1 cellular context compared by ENCODE assay signal in the genomic region with DNA sequence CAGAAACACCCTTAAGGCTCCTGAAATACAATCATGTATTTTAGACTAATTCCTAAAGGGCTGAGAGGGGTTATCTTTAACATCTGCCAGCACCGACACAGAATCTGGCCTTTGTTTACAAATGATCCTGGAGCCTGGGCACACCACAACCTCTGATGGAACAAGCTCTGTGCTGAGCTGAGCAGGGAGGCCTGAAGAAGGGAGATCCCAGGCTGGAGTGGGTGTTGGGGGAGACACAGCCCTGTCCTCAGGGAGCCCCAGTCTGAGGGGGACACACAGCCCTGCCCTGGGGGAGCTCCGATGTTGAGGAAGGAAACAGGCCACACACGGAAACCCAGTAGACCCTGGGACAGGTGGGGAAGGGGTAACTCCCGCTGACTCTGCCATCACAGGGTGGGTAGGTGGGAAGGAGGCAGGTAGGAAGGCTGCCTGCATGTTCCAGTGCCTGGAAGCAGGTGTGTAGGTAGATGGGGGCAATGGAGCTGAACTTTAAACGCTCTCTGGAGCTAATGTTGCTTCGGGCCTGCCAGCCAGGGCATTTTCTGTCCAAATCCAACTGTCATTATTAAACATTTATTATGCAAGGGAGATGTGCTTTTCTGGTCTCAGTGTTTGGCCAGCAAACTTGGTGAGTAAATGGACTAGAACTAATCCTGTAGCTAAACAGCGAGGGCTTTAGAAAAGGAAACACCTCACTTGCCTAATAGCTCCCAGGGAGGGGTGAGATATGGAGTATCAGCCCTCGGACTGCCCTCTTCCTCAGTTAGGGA.
TF ChIP-seq lines count a peak whose summit lies in the region.

No MANE protein-coding gene starts in this region.

TF ChIP-seq in HepG2, 621 proteins besides CTCF, POLR2A, EP300 and RAD21 (continued from another document and continues in another):
- TF ChIP-seq, protein P1, sequence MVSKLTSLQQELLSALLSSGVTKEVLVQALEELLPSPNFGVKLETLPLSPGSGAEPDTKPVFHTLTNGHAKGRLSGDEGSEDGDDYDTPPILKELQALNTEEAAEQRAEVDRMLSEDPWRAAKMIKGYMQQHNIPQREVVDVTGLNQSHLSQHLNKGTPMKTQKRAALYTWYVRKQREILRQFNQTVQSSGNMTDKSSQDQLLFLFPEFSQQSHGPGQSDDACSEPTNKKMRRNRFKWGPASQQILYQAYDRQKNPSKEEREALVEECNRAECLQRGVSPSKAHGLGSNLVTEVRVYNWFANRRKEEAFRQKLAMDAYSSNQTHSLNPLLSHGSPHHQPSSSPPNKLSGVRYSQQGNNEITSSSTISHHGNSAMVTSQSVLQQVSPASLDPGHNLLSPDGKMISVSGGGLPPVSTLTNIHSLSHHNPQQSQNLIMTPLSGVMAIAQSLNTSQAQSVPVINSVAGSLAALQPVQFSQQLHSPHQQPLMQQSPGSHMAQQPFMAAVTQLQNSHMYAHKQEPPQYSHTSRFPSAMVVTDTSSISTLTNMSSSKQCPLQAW (CRISPR knock-in tag; IDR thresholded peaks at IDR 0.05) = peak; percentile 22; the same call in 1 of the 2 replicates
- TF ChIP-seq ZFP1 (CRISPR knock-in tag; IDR thresholded peaks at IDR 0.05) = no peak
- peak; percentile 47; the same call in 1 of the 2 replicates for TF ChIP-seq TARDBP (CRISPR knock-in tag; IDR thresholded peaks at IDR 0.05)
- TF ChIP-seq, protein P2, sequence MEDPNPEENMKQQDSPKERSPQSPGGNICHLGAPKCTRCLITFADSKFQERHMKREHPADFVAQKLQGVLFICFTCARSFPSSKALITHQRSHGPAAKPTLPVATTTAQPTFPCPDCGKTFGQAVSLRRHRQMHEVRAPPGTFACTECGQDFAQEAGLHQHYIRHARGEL (CRISPR knock-in tag; IDR thresholded peaks at IDR 0.05) = 0 out of 2 replicates have a peak, but pooled peaks have one; percentile 68
- TF ChIP-seq, protein P3, sequence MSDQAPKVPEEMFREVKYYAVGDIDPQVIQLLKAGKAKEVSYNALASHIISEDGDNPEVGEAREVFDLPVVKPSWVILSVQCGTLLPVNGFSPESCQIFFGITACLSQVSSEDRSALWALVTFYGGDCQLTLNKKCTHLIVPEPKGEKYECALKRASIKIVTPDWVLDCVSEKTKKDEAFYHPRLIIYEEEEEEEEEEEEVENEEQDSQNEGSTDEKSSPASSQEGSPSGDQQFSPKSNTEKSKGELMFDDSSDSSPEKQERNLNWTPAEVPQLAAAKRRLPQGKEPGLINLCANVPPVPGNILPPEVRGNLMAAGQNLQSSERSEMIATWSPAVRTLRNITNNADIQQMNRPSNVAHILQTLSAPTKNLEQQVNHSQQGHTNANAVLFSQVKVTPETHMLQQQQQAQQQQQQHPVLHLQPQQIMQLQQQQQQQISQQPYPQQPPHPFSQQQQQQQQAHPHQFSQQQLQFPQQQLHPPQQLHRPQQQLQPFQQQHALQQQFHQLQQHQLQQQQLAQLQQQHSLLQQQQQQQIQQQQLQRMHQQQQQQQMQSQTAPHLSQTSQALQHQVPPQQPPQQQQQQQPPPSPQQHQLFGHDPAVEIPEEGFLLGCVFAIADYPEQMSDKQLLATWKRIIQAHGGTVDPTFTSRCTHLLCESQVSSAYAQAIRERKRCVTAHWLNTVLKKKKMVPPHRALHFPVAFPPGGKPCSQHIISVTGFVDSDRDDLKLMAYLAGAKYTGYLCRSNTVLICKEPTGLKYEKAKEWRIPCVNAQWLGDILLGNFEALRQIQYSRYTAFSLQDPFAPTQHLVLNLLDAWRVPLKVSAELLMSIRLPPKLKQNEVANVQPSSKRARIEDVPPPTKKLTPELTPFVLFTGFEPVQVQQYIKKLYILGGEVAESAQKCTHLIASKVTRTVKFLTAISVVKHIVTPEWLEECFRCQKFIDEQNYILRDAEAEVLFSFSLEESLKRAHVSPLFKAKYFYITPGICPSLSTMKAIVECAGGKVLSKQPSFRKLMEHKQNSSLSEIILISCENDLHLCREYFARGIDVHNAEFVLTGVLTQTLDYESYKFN (CRISPR knock-in tag; conservative IDR thresholded peaks at IDR 0.05) = peak; percentile 69
- TF ChIP-seq FOXA3 (CRISPR knock-in tag; IDR thresholded peaks at IDR 0.05) = peak; percentile 39; the same call in 1 of the 2 replicates
- TF ChIP-seq NFE2L2 (IDR thresholded peaks at IDR 0.05; ENCODE audit: low read length) = no peak
- TF ChIP-seq FIP1L1 (IDR thresholded peaks at IDR 0.05; ENCODE audit: borderline replicate concordance, insufficient read depth, low read depth, low read length) = no peak
- no peak for TF ChIP-seq SP2 (CRISPR knock-in tag; IDR thresholded peaks at IDR 0.05)
- TF ChIP-seq SOX6 (IDR thresholded peaks at IDR 0.05) = no peak
- peak; percentile 79 for TF ChIP-seq SOX6 (CRISPR knock-in tag; IDR thresholded peaks at IDR 0.05)
- TF ChIP-seq, protein P4, sequence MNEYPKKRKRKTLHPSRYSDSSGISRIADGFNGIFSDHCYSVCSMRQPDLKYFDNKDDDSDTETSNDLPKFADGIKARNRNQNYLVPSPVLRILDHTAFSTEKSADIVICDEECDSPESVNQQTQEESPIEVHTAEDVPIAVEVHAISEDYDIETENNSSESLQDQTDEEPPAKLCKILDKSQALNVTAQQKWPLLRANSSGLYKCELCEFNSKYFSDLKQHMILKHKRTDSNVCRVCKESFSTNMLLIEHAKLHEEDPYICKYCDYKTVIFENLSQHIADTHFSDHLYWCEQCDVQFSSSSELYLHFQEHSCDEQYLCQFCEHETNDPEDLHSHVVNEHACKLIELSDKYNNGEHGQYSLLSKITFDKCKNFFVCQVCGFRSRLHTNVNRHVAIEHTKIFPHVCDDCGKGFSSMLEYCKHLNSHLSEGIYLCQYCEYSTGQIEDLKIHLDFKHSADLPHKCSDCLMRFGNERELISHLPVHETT (CRISPR knock-in tag; conservative IDR thresholded peaks at IDR 0.05) = no peak
- TF ChIP-seq, protein P5, sequence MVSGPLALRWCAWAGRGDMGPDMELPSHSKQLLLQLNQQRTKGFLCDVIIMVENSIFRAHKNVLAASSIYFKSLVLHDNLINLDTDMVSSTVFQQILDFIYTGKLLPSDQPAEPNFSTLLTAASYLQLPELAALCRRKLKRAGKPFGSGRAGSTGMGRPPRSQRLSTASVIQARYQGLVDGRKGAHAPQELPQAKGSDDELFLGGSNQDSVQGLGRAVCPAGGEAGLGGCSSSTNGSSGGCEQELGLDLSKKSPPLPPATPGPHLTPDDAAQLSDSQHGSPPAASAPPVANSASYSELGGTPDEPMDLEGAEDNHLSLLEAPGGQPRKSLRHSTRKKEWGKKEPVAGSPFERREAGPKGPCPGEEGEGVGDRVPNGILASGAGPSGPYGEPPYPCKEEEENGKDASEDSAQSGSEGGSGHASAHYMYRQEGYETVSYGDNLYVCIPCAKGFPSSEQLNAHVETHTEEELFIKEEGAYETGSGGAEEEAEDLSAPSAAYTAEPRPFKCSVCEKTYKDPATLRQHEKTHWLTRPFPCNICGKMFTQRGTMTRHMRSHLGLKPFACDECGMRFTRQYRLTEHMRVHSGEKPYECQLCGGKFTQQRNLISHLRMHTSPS (CRISPR knock-in tag; IDR thresholded peaks at IDR 0.05; ENCODE audit: low read depth) = no peak
- no peak for TF ChIP-seq NFE2L1 (CRISPR knock-in tag; IDR thresholded peaks at IDR 0.05; ENCODE audit: borderline replicate concordance)
- TF ChIP-seq SP4 (CRISPR knock-in tag; IDR thresholded peaks at IDR 0.05) = no peak
- TF ChIP-seq, protein P6, sequence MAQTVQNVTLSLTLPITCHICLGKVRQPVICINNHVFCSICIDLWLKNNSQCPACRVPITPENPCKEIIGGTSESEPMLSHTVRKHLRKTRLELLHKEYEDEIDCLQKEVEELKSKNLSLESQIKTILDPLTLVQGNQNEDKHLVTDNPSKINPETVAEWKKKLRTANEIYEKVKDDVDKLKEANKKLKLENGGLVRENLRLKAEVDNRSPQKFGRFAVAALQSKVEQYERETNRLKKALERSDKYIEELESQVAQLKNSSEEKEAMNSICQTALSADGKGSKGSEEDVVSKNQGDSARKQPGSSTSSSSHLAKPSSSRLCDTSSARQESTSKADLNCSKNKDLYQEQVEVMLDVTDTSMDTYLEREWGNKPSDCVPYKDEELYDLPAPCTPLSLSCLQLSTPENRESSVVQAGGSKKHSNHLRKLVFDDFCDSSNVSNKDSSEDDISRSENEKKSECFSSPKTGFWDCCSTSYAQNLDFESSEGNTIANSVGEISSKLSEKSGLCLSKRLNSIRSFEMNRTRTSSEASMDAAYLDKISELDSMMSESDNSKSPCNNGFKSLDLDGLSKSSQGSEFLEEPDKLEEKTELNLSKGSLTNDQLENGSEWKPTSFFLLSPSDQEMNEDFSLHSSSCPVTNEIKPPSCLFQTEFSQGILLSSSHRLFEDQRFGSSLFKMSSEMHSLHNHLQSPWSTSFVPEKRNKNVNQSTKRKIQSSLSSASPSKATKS (CRISPR knock-in tag; IDR thresholded peaks at IDR 0.05) = no peak
- TF ChIP-seq MAFK (conservative IDR thresholded peaks at IDR 0.05 in 1 of 2, IDR thresholded peaks at IDR 0.05 in 1 of 2; ENCODE audit: low read length in 2 of 2) = no peak
- TF ChIP-seq, protein P7, sequence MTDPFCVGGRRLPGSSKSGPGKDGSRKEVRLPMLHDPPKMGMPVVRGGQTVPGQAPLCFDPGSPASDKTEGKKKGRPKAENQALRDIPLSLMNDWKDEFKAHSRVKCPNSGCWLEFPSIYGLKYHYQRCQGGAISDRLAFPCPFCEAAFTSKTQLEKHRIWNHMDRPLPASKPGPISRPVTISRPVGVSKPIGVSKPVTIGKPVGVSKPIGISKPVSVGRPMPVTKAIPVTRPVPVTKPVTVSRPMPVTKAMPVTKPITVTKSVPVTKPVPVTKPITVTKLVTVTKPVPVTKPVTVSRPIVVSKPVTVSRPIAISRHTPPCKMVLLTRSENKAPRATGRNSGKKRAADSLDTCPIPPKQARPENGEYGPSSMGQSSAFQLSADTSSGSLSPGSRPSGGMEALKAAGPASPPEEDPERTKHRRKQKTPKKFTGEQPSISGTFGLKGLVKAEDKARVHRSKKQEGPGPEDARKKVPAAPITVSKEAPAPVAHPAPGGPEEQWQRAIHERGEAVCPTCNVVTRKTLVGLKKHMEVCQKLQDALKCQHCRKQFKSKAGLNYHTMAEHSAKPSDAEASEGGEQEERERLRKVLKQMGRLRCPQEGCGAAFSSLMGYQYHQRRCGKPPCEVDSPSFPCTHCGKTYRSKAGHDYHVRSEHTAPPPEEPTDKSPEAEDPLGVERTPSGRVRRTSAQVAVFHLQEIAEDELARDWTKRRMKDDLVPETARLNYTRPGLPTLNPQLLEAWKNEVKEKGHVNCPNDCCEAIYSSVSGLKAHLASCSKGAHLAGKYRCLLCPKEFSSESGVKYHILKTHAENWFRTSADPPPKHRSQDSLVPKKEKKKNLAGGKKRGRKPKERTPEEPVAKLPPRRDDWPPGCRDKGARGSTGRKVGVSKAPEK (CRISPR knock-in tag; IDR thresholded peaks at IDR 0.05; ENCODE audit: borderline replicate concordance) = peak; percentile 69; the same call in 1 of the 2 replicates
- TF ChIP-seq ZNF567 (CRISPR knock-in tag; IDR thresholded peaks at IDR 0.05; ENCODE audit: borderline replicate concordance) = 0 out of 2 replicates have a peak, but pooled peaks have one; percentile 28
- TF ChIP-seq STAG1 (CRISPR knock-in tag; IDR thresholded peaks at IDR 0.05) = no peak
- TF ChIP-seq MAZ (IDR thresholded peaks at IDR 0.05; ENCODE audit: borderline replicate concordance, low read depth, low read length) = no peak
- peak; percentile 46 for TF ChIP-seq MAZ (CRISPR knock-in tag; IDR thresholded peaks at IDR 0.05; ENCODE audit: low read depth)
- TF ChIP-seq NCOA2 (CRISPR knock-in tag; IDR thresholded peaks at IDR 0.05) = peak; percentile 43; the same call in 1 of the 2 replicates
- TF ChIP-seq, protein P8, sequence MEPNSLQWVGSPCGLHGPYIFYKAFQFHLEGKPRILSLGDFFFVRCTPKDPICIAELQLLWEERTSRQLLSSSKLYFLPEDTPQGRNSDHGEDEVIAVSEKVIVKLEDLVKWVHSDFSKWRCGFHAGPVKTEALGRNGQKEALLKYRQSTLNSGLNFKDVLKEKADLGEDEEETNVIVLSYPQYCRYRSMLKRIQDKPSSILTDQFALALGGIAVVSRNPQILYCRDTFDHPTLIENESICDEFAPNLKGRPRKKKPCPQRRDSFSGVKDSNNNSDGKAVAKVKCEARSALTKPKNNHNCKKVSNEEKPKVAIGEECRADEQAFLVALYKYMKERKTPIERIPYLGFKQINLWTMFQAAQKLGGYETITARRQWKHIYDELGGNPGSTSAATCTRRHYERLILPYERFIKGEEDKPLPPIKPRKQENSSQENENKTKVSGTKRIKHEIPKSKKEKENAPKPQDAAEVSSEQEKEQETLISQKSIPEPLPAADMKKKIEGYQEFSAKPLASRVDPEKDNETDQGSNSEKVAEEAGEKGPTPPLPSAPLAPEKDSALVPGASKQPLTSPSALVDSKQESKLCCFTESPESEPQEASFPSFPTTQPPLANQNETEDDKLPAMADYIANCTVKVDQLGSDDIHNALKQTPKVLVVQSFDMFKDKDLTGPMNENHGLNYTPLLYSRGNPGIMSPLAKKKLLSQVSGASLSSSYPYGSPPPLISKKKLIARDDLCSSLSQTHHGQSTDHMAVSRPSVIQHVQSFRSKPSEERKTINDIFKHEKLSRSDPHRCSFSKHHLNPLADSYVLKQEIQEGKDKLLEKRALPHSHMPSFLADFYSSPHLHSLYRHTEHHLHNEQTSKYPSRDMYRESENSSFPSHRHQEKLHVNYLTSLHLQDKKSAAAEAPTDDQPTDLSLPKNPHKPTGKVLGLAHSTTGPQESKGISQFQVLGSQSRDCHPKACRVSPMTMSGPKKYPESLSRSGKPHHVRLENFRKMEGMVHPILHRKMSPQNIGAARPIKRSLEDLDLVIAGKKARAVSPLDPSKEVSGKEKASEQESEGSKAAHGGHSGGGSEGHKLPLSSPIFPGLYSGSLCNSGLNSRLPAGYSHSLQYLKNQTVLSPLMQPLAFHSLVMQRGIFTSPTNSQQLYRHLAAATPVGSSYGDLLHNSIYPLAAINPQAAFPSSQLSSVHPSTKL (CRISPR knock-in tag; IDR thresholded peaks at IDR 0.05) = peak; percentile 28; the same call in 1 of the 2 replicates
- no peak for TF ChIP-seq AGO1 (IDR thresholded peaks at IDR 0.05; ENCODE audit: low read depth, low read length, poor library complexity, severe bottlenecking)
- TF ChIP-seq KDM4B (CRISPR knock-in tag; IDR thresholded peaks at IDR 0.05) = 0 out of 2 replicates have a peak, but pooled peaks have one; percentile 27
- no peak for TF ChIP-seq PHB2 (IDR thresholded peaks at IDR 0.05; ENCODE audit: partially characterized antibody)
- TF ChIP-seq, protein P9, sequence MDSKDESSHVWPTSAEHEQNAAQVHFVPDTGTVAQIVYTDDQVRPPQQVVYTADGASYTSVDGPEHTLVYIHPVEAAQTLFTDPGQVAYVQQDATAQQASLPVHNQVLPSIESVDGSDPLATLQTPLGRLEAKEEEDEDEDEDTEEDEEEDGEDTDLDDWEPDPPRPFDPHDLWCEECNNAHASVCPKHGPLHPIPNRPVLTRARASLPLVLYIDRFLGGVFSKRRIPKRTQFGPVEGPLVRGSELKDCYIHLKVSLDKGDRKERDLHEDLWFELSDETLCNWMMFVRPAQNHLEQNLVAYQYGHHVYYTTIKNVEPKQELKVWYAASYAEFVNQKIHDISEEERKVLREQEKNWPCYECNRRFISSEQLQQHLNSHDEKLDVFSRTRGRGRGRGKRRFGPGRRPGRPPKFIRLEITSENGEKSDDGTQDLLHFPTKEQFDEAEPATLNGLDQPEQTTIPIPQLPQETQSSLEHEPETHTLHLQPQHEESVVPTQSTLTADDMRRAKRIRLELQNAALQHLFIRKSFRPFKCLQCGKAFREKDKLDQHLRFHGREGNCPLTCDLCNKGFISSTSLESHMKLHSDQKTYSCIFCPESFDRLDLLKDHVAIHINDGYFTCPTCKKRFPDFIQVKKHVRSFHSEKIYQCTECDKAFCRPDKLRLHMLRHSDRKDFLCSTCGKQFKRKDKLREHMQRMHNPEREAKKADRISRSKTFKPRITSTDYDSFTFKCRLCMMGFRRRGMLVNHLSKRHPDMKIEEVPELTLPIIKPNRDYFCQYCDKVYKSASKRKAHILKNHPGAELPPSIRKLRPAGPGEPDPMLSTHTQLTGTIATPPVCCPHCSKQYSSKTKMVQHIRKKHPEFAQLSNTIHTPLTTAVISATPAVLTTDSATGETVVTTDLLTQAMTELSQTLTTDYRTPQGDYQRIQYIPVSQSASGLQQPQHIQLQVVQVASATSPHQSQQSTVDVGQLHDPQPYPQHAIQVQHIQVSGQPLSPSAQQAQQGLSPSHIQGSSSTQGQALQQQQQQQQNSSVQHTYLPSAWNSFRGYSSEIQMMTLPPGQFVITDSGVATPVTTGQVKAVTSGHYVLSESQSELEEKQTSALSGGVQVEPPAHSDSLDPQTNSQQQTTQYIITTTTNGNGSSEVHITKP (CRISPR knock-in tag; IDR thresholded peaks at IDR 0.05; ENCODE audit: low read depth) = no peak
